Comparison of ENCODE assay signal across 9 cellular contexts in genomic region chr15:65285291-65286068, GRCh38. TPM values are rescaled to one million over a fixed set of nuclear protein-coding genes. Genes with fewer than 3 reads are reported as not detected.
A peak's percentile ranks its signal among the peaks of the same experiment; 100 is the strongest.
DNase-seq lines count a peak whose midpoint lies in the region; ATAC-seq lines count a peak whose summit lies in the region.
"Had no signal": no experiment of that assay in that cellular context is flagged by ENCODE, and none has a peak within 500 bp of the region (broad histone marks: within the 10 kb centered on the region; RNA-seq: fewer than 3 reads in every experiment).

No MANE protein-coding gene starts in this region.

- no peaks in the 10 kb centered on the region for H3K9me3 ChIP-seq in iPS-18a (ENCODE audit: control insufficient read depth, low read depth, low read length)
- no peaks in the 10 kb centered on the region for H3K9me3 ChIP-seq in stomach smooth muscle (ENCODE audit: control insufficient read depth in 2 of 2, low read length in 2 of 2)

- H3K4me1 Mint-ChIP-seq in activated CD8-positive, alpha-beta T cell treated with anti-CD3 and anti-CD28 coated beads, Interleukin-2, amount 10 ng/mL, durations not matched to agents 7 days and 5 days (ENCODE audit: low read depth) = peaks cover 29% of the 10 kb centered on the region

- H3K27me3 Mint-ChIP-seq in activated CD8-positive, alpha-beta T cell treated with anti-CD3 and anti-CD28 coated beads, Interleukin-2, amount 10 ng/mL, durations not matched to agents 7 days and 5 days (ENCODE audit: low read depth) = no peaks in the 10 kb centered on the region

- H3K27me3 ChIP-seq in iPS-18a (ENCODE audit: control insufficient read depth, insufficient read depth, low read length) (peaks cover 15% of the 10 kb centered on the region), stomach smooth muscle (ENCODE audit: control insufficient read depth in 1 of 2, insufficient read depth in 2 of 2, low read length in 2 of 2) (no peaks in the 10 kb centered on the region)

- no peaks in the 10 kb centered on the region for H3K9me3 Mint-ChIP-seq in activated CD8-positive, alpha-beta T cell treated with anti-CD3 and anti-CD28 coated beads, Interleukin-2, amount 10 ng/mL, durations not matched to agents 7 days and 5 days (ENCODE audit: insufficient read depth)

- H3K4me3 ChIP-seq in iPS-18a (ENCODE audit: low read length) = peak overlapping the region; percentile 65
- peak overlapping the region; percentile 69 to 89 for H3K4me3 ChIP-seq in stomach smooth muscle (ENCODE audit: low read length in 2 of 2)

- CTCF ChIA-PET in activated CD8-positive, alpha-beta T cell treated with anti-CD3 and anti-CD28 coated beads, Interleukin-2, amount 10 ng/mL, durations not matched to agents 7 days and 5 days (lab: Charles Lee) = interaction anchor here (0.7 to 4.4 kb wide), 15 partner anchors 10 to 252 kb away, joined by 3 to 29 read pairs (median 5); partner anchors contain the start of genes RNU5A-1 and RNU5B-1

- POLR2A ChIA-PET in activated CD8-positive, alpha-beta T cell treated with anti-CD3 and anti-CD28 coated beads, Interleukin-2, amount 10 ng/mL, durations not matched to agents 7 days and 5 days (lab: Charles Lee) = interaction anchor here (0.7 to 4.4 kb wide), 7 partner anchors 10 to 152 kb away, joined by 3 to 115 read pairs (median 12); partner anchors contain the start of genes CLPX, PDCD7, RNU5A-1 and RNU5B-1

- peak; percentile 9 for ATAC-seq in HG03378 (IDR thresholded peaks at IDR 0.05; ENCODE audit: unreplicated experiment)
- no peak for ATAC-seq in activated CD8-positive, alpha-beta T cell treated with anti-CD3 and anti-CD28 coated beads, Interleukin-2, amount 10 ng/mL, durations not matched to agents 7 days and 5 days
- no peak for ATAC-seq in GM21786 (IDR thresholded peaks at IDR 0.05; ENCODE audit: unreplicated experiment)
- ATAC-seq in GM21528 (IDR thresholded peaks at IDR 0.05; ENCODE audit: low FRiP score, unreplicated experiment) = no peak

- DNase-seq in activated CD8-positive, alpha-beta T cell treated with anti-CD3 and anti-CD28 coated beads, Interleukin-2, amount 10 ng/mL, durations not matched to agents 7 days and 5 days = no peak
- no peak for DNase-seq in GM19240 (ENCODE audit: insufficient read length, low spot score)
- DNase-seq: NCI-H1694 treated with DMSO at 0.1 percent for 48 hours had no signal

- H3K9ac ChIP-seq in iPS-18a (ENCODE audit: low read length) (peak overlapping the region; percentile 63), stomach smooth muscle (ENCODE audit: low read length in 2 of 2) (peak overlapping the region; percentile 76 to 85)

- H3K36me3 Mint-ChIP-seq in activated CD8-positive, alpha-beta T cell treated with anti-CD3 and anti-CD28 coated beads, Interleukin-2, amount 10 ng/mL, durations not matched to agents 7 days and 5 days (ENCODE audit: low read depth) = peaks cover 16% of the 10 kb centered on the region

- H3K4me1 ChIP-seq in iPS-18a (ENCODE audit: control insufficient read depth, low read depth, low read length) = peaks cover 8% of the 10 kb centered on the region
- H3K4me1 ChIP-seq in stomach smooth muscle (ENCODE audit: control insufficient read depth, insufficient read depth, low read length) = peaks cover 29% of the 10 kb centered on the region

- H3K36me3 ChIP-seq in iPS-18a (ENCODE audit: control insufficient read depth, low read depth, low read length) = no peaks in the 10 kb centered on the region
- no peaks in the 10 kb centered on the region for H3K36me3 ChIP-seq in stomach smooth muscle (ENCODE audit: control insufficient read depth in 2 of 2, insufficient read depth in 2 of 2, low read length in 2 of 2)

- peak overlapping the region; percentile 80 for H3K27ac Mint-ChIP-seq in activated CD8-positive, alpha-beta T cell treated with anti-CD3 and anti-CD28 coated beads, Interleukin-2, amount 10 ng/mL, durations not matched to agents 7 days and 5 days

- H3K4me3 Mint-ChIP-seq in activated CD8-positive, alpha-beta T cell treated with anti-CD3 and anti-CD28 coated beads, Interleukin-2, amount 10 ng/mL, durations not matched to agents 7 days and 5 days = peak overlapping the region; percentile 86

- no peak overlapping the region for H3K27ac ChIP-seq in iPS-18a (ENCODE audit: low read length)
- H3K27ac ChIP-seq in stomach smooth muscle (ENCODE audit: low read length) = peak overlapping the region; percentile 76

RNA-seq across cellular contexts. Expression of gene PARP16, which starts 1.2 kb away (rescaled TPM):
- 10 to 100 TPM; 17.0 to 19.3 TPM for total RNA-seq in activated CD8-positive, alpha-beta T cell treated with anti-CD3 and anti-CD28 coated beads, Interleukin-2, amount 10 ng/mL, durations not matched to agents 7 days and 5 days

RNA-seq across cellular contexts. Expression of gene RNU5A-1, which starts 10.4 kb away (rescaled TPM):
- not detected for total RNA-seq in activated CD8-positive, alpha-beta T cell treated with anti-CD3 and anti-CD28 coated beads, Interleukin-2, amount 10 ng/mL, durations not matched to agents 7 days and 5 days
- total RNA-seq: sciatic nerve had no signal

RNA-seq across cellular contexts. Expression of gene RNU5B-1, which starts 19.0 kb away (rescaled TPM):
- 10 to 100 TPM in 1 of 2 experiments, not detected in 1; 19.9 TPM for total RNA-seq in activated CD8-positive, alpha-beta T cell treated with anti-CD3 and anti-CD28 coated beads, Interleukin-2, amount 10 ng/mL, durations not matched to agents 7 days and 5 days
